In genomic region chr11:95877288-95877687, GRCh38 we compare ENCODE assay signal across 13 cellular contexts. TPM values are rescaled to one million over a fixed set of nuclear protein-coding genes. Genes with fewer than 3 reads are reported as not detected.
DNase-seq lines count a peak whose midpoint lies in the region; TF ChIP-seq lines count a peak whose summit lies in the region.
"Had no signal": no experiment of that assay in that cellular context is flagged by ENCODE, and none has a peak within 500 bp of the region (broad histone marks: within the 10 kb centered on the region; RNA-seq: fewer than 3 reads in every experiment).

No MANE protein-coding gene starts in this region.

- H3K27ac ChIP-seq in effector memory CD4-positive, alpha-beta T cell (ENCODE audit: insufficient read depth, low read length, poor library complexity, severe bottlenecking): no peak overlapping the region
- H3K27ac ChIP-seq: colonic mucosa, tibial artery had no signal

- H3K9me3 ChIP-seq in effector memory CD4-positive, alpha-beta T cell (ENCODE audit: control insufficient read depth, low read length): no peaks in the 10 kb centered on the region
- H3K9me3 ChIP-seq: colonic mucosa, tibial artery had no signal

- peaks cover 20% of the 10 kb centered on the region for H3K4me1 Mint-ChIP-seq in osteocyte (ENCODE audit: unreplicated experiment)

- no peak for TF ChIP-seq CTCF in NB4 (IDR thresholded peaks at IDR 0.05; ENCODE audit: low read depth, low read length)
- no peak for TF ChIP-seq CTCF in osteocyte (IDR thresholded peaks at IDR 0.05)

- peak overlapping the region; percentile 88 for H3K27ac Mint-ChIP-seq in osteocyte (ENCODE audit: unreplicated experiment)
- H3K27ac Mint-ChIP-seq: activated CD8-positive, alpha-beta memory T cell treated with anti-CD3 and anti-CD28 coated beads, Interleukin-2, amount 10 ng/mL, durations not matched to agents 7 days and 5 days had no signal

- H3K4me3 ChIP-seq in NB4 (ENCODE audit: low read depth, low read length): no peak overlapping the region
- no peak overlapping the region for H3K4me3 ChIP-seq in effector memory CD4-positive, alpha-beta T cell (ENCODE audit: insufficient read depth, low read depth, low read length, poor library complexity, severe bottlenecking)
- H3K4me3 ChIP-seq: colonic mucosa, K562, tibial artery had no signal

- H3K36me3 Mint-ChIP-seq in osteocyte (ENCODE audit: unreplicated experiment): peaks cover 31% of the 10 kb centered on the region

- H3K27me3 Mint-ChIP-seq in osteocyte (ENCODE audit: unreplicated experiment): no peaks in the 10 kb centered on the region
- H3K27me3 Mint-ChIP-seq: activated CD8-positive, alpha-beta memory T cell treated with anti-CD3 and anti-CD28 coated beads, Interleukin-2, amount 10 ng/mL, durations not matched to agents 7 days and 5 days had no signal

- H3K27me3 ChIP-seq in effector memory CD4-positive, alpha-beta T cell (replicated peaks; ENCODE audit: control insufficient read depth, insufficient read depth, low read length, poor library complexity, severe bottlenecking): no peaks in the 10 kb centered on the region
- H3K27me3 ChIP-seq: colonic mucosa, tibial artery had no signal

- no peaks in the 10 kb centered on the region for H3K36me3 ChIP-seq in effector memory CD4-positive, alpha-beta T cell (ENCODE audit: control insufficient read depth, insufficient read depth, low read length)
- H3K36me3 ChIP-seq: colonic mucosa had no signal

- peak; percentile 95 for DNase-seq in GM04504 (ENCODE audit: low read depth)
- peak; percentile 9 for DNase-seq in NB4 (ENCODE audit: low read depth)
- peak; percentile 89 for DNase-seq in dedifferentiated amniotic fluid mesenchymal stem cell (ENCODE audit: extremely low spot score)
- DNase-seq in osteocyte (ENCODE audit: extremely low spot score, unreplicated experiment): no peak
- DNase-seq in activated CD8-positive, alpha-beta memory T cell treated with anti-CD3 and anti-CD28 coated beads, Interleukin-2, amount 50 U/mL, for 4 hours: no peak
- no peak for DNase-seq in effector memory CD4-positive, alpha-beta T cell
- DNase-seq in NCI-H1694 (lab: John Stamatoyannopoulos, UW): no peak
- DNase-seq: activated CD8-positive, alpha-beta memory T cell treated with anti-CD3 and anti-CD28 coated beads, Interleukin-2, amount 10 ng/mL, durations not matched to agents 7 days and 5 days; colonic mucosa; NCI-H446; stimulated activated CD4-positive, alpha-beta T cell treated with anti-CD3 and anti-CD28 coated beads, Interleukin-4, amount 100 ng/mL, for 1 hour; tibial artery had no signal

- no peak for TF ChIP-seq POLR2A in NB4 (IDR thresholded peaks at IDR 0.05; ENCODE audit: extremely low read depth, insufficient read length)

- H3K4me1 ChIP-seq in effector memory CD4-positive, alpha-beta T cell (ENCODE audit: control insufficient read depth, insufficient read depth, low read length, poor library complexity, severe bottlenecking): no peaks in the 10 kb centered on the region
- H3K4me1 ChIP-seq: colonic mucosa, tibial artery had no signal

- no peaks in the 10 kb centered on the region for H3K9me3 Mint-ChIP-seq in osteocyte (ENCODE audit: unreplicated experiment)

- no peak overlapping the region for H3K4me3 Mint-ChIP-seq in osteocyte (ENCODE audit: unreplicated experiment)
- H3K4me3 Mint-ChIP-seq: activated CD8-positive, alpha-beta memory T cell treated with anti-CD3 and anti-CD28 coated beads, Interleukin-2, amount 10 ng/mL, durations not matched to agents 7 days and 5 days had no signal

RNA-seq across cellular contexts. Expression of gene MTMR2, which starts 46.6 kb away (rescaled TPM):
- total RNA-seq in osteocyte: 41.1 and 43.1 TPM in 2 replicates

Comparison
In these comparisons a context has a peak if more than half of its experiments do, and no peak if none do; other contexts are left out.
1. DNase-seq: peak in GM04504 (single experiment), NB4 (single experiment) and dedifferentiated amniotic fluid mesenchymal stem cell (single experiment); none in osteocyte (single experiment), activated CD8-positive, alpha-beta memory T cell treated with anti-CD3 and anti-CD28 coated beads, Interleukin-2, amount 50 U/mL, for 4 hours (single experiment), effector memory CD4-positive, alpha-beta T cell (0 of 3) and NCI-H1694 (single experiment).